ENCODE assay signal across 23 cellular contexts in the genomic region with DNA sequence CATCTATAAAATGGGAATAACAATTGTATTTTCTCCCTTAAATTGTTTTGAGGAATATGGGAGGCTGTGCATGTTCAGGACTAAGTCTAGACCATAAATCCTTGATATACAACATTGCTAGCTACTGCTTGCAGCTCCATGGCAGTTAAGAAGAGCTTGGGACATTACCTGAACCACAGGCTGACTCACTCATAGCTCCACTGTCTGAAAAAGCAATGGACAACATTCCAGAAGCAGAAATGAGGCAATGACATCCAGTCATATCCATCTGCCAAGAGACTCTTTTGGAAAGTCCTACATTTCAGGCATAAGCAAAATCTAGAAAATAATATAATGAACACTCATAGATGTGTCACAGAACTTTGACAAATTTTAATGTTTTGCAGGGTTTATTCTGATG.
DNase-seq lines count a peak whose midpoint lies in the region; ATAC-seq and TF ChIP-seq lines count a peak whose summit lies in the region.
"Had no signal": no experiment of that assay in that cellular context is flagged by ENCODE, and none has a peak within 500 bp of the region (broad histone marks: within the 10 kb centered on the region; RNA-seq: fewer than 3 reads in every experiment).

No MANE protein-coding gene starts in this region.

- ATAC-seq in HG03432 (IDR thresholded peaks at IDR 0.05; ENCODE audit: unreplicated experiment): no peak
- ATAC-seq: K562; natural killer cell treated with Interleukin-12 subunit alpha and Interleukin-12 subunit beta and Interleukin-15 and Interleukin-18, amount 100 ng/mL, for 72 hours; upper lobe of right lung had no signal

- TF ChIP-seq CTCF in AG10803 (conservative IDR thresholded peaks at IDR 0.05; ENCODE audit: low read length) (no peak), choroid plexus epithelial cell (conservative IDR thresholded peaks at IDR 0.05; ENCODE audit: low read depth, low read length) (no peak)

- no peak overlapping the region for H3K4me3 ChIP-seq in AG10803 (ENCODE audit: low read length)
- H3K4me3 ChIP-seq in choroid plexus epithelial cell (ENCODE audit: low read depth, low read length): no peak overlapping the region
- H3K4me3 ChIP-seq: K562, stomach, upper lobe of right lung had no signal

- no peaks in the 10 kb centered on the region for H3K9me3 Mint-ChIP-seq in activated T-helper 1 cell treated with anti-CD3 and anti-CD28 coated beads, Interleukin-12 subunit alpha, Interleukin-12 subunit beta, Interleukin-2, Interleukin-4 antibody, amounts not matched to agents 30 ng/mL and 10 ng/mL and 1 ng/mL, durations not matched to agents 14 hours and 24 hours and 36 hours
- H3K9me3 Mint-ChIP-seq: H9; natural killer cell treated with Interleukin-12 subunit alpha and Interleukin-12 subunit beta and Interleukin-15 and Interleukin-18, amount 100 ng/mL, for 72 hours had no signal

- no peaks in the 10 kb centered on the region for H3K36me3 Mint-ChIP-seq in activated T-helper 1 cell treated with anti-CD3 and anti-CD28 coated beads, Interleukin-12 subunit alpha, Interleukin-12 subunit beta, Interleukin-2, Interleukin-4 antibody, amounts not matched to agents 30 ng/mL and 10 ng/mL and 1 ng/mL, durations not matched to agents 14 hours and 24 hours and 36 hours (ENCODE audit: low read depth)
- H3K36me3 Mint-ChIP-seq: natural killer cell treated with Interleukin-12 subunit alpha and Interleukin-12 subunit beta and Interleukin-15 and Interleukin-18, amount 100 ng/mL, for 72 hours had no signal

- DNase-seq in AG10803 (ENCODE audit: low read depth) (peak; percentile 70), LHCN-M2 (ENCODE audit: low read depth) (peak; percentile 69), choroid plexus epithelial cell (ENCODE audit: low read depth) (peak; percentile 50), kidney tubule cell (ENCODE audit: low spot score) (peak; percentile 80), NCI-H524 (lab: John Stamatoyannopoulos, UW) (no peak), NCI-H1092 (lab: John Stamatoyannopoulos, UW) (no peak)
- DNase-seq in activated T-helper 1 cell treated with anti-CD3 and anti-CD28 coated beads, Interleukin-12 subunit alpha, Interleukin-12 subunit beta, Interleukin-2, Interleukin-4 antibody, amounts not matched to agents 30 ng/mL and 10 ng/mL and 1 ng/mL, durations not matched to agents 14 hours and 24 hours and 36 hours (ENCODE audit: low spot score): no peak
- DNase-seq: activated CD4-positive, alpha-beta T cell treated with anti-CD3 and anti-CD28 coated beads, Interleukin-2, amount 50 U/mL, for 1 hour; activated CD8-positive, alpha-beta memory T cell treated with anti-CD3 and anti-CD28 coated beads, Interleukin-2, amount 50 U/mL, for 4 hours; activated effector memory CD4-positive, alpha-beta T cell treated with anti-CD3 and anti-CD28 coated beads, Interleukin-2, amount 50 U/mL, for 16 hours; effector memory CD4-positive, alpha-beta T cell; H9; hippocampal formation; NCI-H1092 treated with DMSO at 0.1 percent for 48 hours; NCI-H2081 treated with DMSO at 0.1 percent for 48 hours; NCI-H510A; stimulated activated CD4-positive, alpha-beta T cell treated with anti-CD3 and anti-CD28 coated beads, Interleukin-2, amount 100 ng/mL, for 24 hours; stomach; SW 1271; upper lobe of right lung had no signal

- H3K4me1 Mint-ChIP-seq in activated T-helper 1 cell treated with anti-CD3 and anti-CD28 coated beads, Interleukin-12 subunit alpha, Interleukin-12 subunit beta, Interleukin-2, Interleukin-4 antibody, amounts not matched to agents 30 ng/mL and 10 ng/mL and 1 ng/mL, durations not matched to agents 14 hours and 24 hours and 36 hours (ENCODE audit: low read depth): peaks cover 7% of the 10 kb centered on the region

- H3K4me3 Mint-ChIP-seq in activated T-helper 1 cell treated with anti-CD3 and anti-CD28 coated beads, Interleukin-12 subunit alpha, Interleukin-12 subunit beta, Interleukin-2, Interleukin-4 antibody, amounts not matched to agents 30 ng/mL and 10 ng/mL and 1 ng/mL, durations not matched to agents 14 hours and 24 hours and 36 hours: no peak overlapping the region
- H3K4me3 Mint-ChIP-seq: H9; natural killer cell treated with Interleukin-12 subunit alpha and Interleukin-12 subunit beta and Interleukin-15 and Interleukin-18, amount 100 ng/mL, for 72 hours had no signal

- intact Hi-C loops in activated T-helper 1 cell treated with anti-CD3 and anti-CD28 coated beads, Interleukin-12 subunit alpha, Interleukin-12 subunit beta, Interleukin-2, Interleukin-4 antibody, amounts not matched to agents 30 ng/mL and 10 ng/mL and 1 ng/mL, durations not matched to agents 14 hours and 24 hours and 36 hours (cut with micrococcal nuclease): no loop called here

- H3K27ac Mint-ChIP-seq in activated T-helper 1 cell treated with anti-CD3 and anti-CD28 coated beads, Interleukin-12 subunit alpha, Interleukin-12 subunit beta, Interleukin-2, Interleukin-4 antibody, amounts not matched to agents 30 ng/mL and 10 ng/mL and 1 ng/mL, durations not matched to agents 14 hours and 24 hours and 36 hours: no peak overlapping the region
- H3K27ac Mint-ChIP-seq: H9; natural killer cell treated with Interleukin-12 subunit alpha and Interleukin-12 subunit beta and Interleukin-15 and Interleukin-18, amount 100 ng/mL, for 72 hours had no signal

- H3K27me3 Mint-ChIP-seq in activated T-helper 1 cell treated with anti-CD3 and anti-CD28 coated beads, Interleukin-12 subunit alpha, Interleukin-12 subunit beta, Interleukin-2, Interleukin-4 antibody, amounts not matched to agents 30 ng/mL and 10 ng/mL and 1 ng/mL, durations not matched to agents 14 hours and 24 hours and 36 hours (ENCODE audit: insufficient read depth): peaks cover 13% of the 10 kb centered on the region

Comparison
In these comparisons a context has a peak if more than half of its experiments do, and no peak if none do; other contexts are left out.
1. DNase-seq: peak in AG10803 (single experiment), LHCN-M2 (single experiment), choroid plexus epithelial cell (single experiment) and kidney tubule cell (single experiment); none in NCI-H524 (0 of 2), activated T-helper 1 cell treated with anti-CD3 and anti-CD28 coated beads, Interleukin-12 subunit alpha, Interleukin-12 subunit beta, Interleukin-2, Interleukin-4 antibody, amounts not matched to agents 30 ng/mL and 10 ng/mL and 1 ng/mL, durations not matched to agents 14 hours and 24 hours and 36 hours (single experiment) and NCI-H1092 (single experiment).